Comparison of ENCODE assay signal across 1 cellular context in the genomic region with DNA sequence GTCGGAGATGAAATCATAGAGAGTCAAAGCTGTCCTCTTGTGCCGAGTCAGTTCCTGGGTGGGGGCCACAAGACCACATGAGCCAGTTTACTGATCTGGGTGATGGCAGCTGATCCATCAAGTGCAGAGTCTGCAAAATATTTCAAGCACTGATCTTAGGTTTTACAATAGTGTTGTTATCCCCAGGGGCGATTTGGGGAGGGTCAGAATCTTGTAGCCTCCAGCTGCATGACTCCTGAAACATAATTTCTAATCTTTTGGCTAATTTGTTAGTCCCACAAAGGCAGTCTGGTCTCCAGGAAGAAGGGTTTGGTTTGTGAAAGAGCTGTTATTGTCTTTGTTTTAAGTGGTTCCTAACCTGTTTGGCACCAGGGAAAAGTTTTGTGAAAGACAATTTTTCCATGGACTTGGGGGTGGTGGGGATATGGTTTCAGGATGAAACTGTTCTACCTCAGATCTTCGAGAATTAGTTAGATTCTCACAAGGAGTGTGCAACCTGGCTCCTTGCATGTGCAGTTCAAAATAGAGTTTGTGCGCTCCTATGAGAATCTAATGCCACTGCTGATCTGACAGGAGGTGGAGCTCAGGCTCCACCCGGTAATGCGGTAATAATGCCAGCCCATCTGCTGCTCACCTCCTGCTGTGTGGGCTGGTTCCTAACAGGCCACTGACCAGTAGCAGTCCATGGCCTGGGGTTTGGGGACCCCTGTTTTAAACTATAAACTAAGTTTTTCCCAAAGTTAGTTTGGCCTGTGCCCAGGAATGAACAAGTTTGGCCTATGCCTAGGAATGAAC.
TF ChIP-seq lines count a peak whose summit lies in the region.

No MANE protein-coding gene starts in this region.

TF ChIP-seq in WTC11, 78 proteins besides CTCF, POLR2A, EP300 and RAD21 (continued from another document):
- TF ChIP-seq ZNF512 (CRISPR knock-in tag; IDR thresholded peaks at IDR 0.05; ENCODE audit: borderline replicate concordance), result no peak
